8 cellular contexts compared by ENCODE assay signal in genomic region chr20:52150440-52151258, GRCh38. TPM values are rescaled to one million over a fixed set of nuclear protein-coding genes. Genes with fewer than 3 reads are reported as not detected.
DNase-seq lines count a peak whose midpoint lies in the region; ATAC-seq and TF ChIP-seq lines count a peak whose summit lies in the region.

No MANE protein-coding gene starts in this region.

- ATAC-seq in GM19452 (IDR thresholded peaks at IDR 0.05; ENCODE audit: unreplicated experiment), result no peak

- CTCF ChIA-PET in SK-N-SH (lab: Yijun Ruan, JAX), result interaction anchor here (0.6 to 1.8 kb wide), 17 partner anchors 10 to 1163 kb away, joined by 3 to 22 read pairs (median 4); no protein-coding TSS in a partner anchor

- H4K20me1 ChIP-seq in Loucy (ENCODE audit: insufficient read depth, low read length, poor library complexity, severe bottlenecking), result no peaks in the 10 kb centered on the region
- no peaks in the 10 kb centered on the region for H4K20me1 ChIP-seq in SK-N-SH (ENCODE audit: insufficient read depth)

- no peaks in the 10 kb centered on the region for H3K27me3 ChIP-seq in BE2C
- H3K27me3 ChIP-seq in Loucy (ENCODE audit: insufficient read depth, low read length, poor library complexity, severe bottlenecking), result no peaks in the 10 kb centered on the region
- no peaks in the 10 kb centered on the region for H3K27me3 ChIP-seq in SK-N-SH (ENCODE audit: insufficient read depth)
- no peaks in the 10 kb centered on the region for H3K27me3 ChIP-seq in neutrophil

- TF ChIP-seq RAD21 in SK-N-SH (IDR thresholded peaks at IDR 0.05; ENCODE audit: low read length), result peak; percentile 75

- H3F3A ChIP-seq in Loucy (ENCODE audit: low read depth) (no peaks in the 10 kb centered on the region), SK-N-SH (replicated peaks; ENCODE audit: insufficient read depth) (no peaks in the 10 kb centered on the region)

- H3K9me2 ChIP-seq in Loucy (replicated peaks; ENCODE audit: low read depth, low read length) (no peaks in the 10 kb centered on the region), SK-N-SH (no peaks in the 10 kb centered on the region)

- 48% methylated on average over 2 of the region's 2 CpGs for WGBS in SK-N-SH (ENCODE audit: low lambda C conversion rate)

- H3K4me3 ChIP-seq in BE2C (ENCODE audit: low read depth, low read length) (no peak overlapping the region), Loucy (ENCODE audit: low read length, poor library complexity, severe bottlenecking) (no peak overlapping the region), SK-N-SH (ENCODE audit: low read depth in 2 of 2, low read length in 1 of 2) (no peak overlapping the region), neutrophil (ENCODE audit: low read depth in 1 of 2, low read length in 1 of 2) (no peak overlapping the region)

- H3K9me3 ChIP-seq in BE2C, result no peaks in the 10 kb centered on the region
- H3K9me3 ChIP-seq in Loucy (ENCODE audit: insufficient read depth, low read depth, low read length), result no peaks in the 10 kb centered on the region
- H3K9me3 ChIP-seq in SK-N-SH, result no peaks in the 10 kb centered on the region
- H3K9me3 ChIP-seq in neutrophil, result no peaks in the 10 kb centered on the region

- H3K79me2 ChIP-seq in Loucy (ENCODE audit: insufficient read depth, low read length) (no peaks in the 10 kb centered on the region), SK-N-SH (ENCODE audit: insufficient read depth) (no peaks in the 10 kb centered on the region)

- POLR2A ChIA-PET in SK-N-SH (lab: Yijun Ruan, JAX), result interaction anchor here (0.5 kb wide), 1 partner anchor 42 kb away, joined by 3 read pairs; no protein-coding TSS in a partner anchor

- H3K9ac ChIP-seq in Loucy (ENCODE audit: low read depth, low read length, poor library complexity, severe bottlenecking), result no peak overlapping the region
- no peak overlapping the region for H3K9ac ChIP-seq in SK-N-SH

- TF ChIP-seq EP300 in SK-N-SH (IDR thresholded peaks at IDR 0.05; ENCODE audit: borderline replicate concordance in 1 of 2, low read depth in 1 of 2, low read length in 1 of 2), result no peak

- H3K4me1 ChIP-seq in BE2C (no peaks in the 10 kb centered on the region), Loucy (ENCODE audit: insufficient read depth, low read length, poor library complexity, severe bottlenecking) (no peaks in the 10 kb centered on the region), SK-N-SH (ENCODE audit: control insufficient read depth in 1 of 2, insufficient read depth in 2 of 2, low read depth in 1 of 2, low read length in 1 of 2) (no peaks in the 10 kb centered on the region), neutrophil (ENCODE audit: control insufficient read depth in 1 of 2, insufficient read depth in 1 of 2, low read depth in 1 of 2, low read length in 1 of 2) (no peaks in the 10 kb centered on the region)

- peak; percentile 93 for TF ChIP-seq CTCF in BE2C (IDR thresholded peaks at IDR 0.05; ENCODE audit: low read depth, low read length)
- TF ChIP-seq CTCF in GM12873 (IDR thresholded peaks at IDR 0.05; ENCODE audit: insufficient read depth, low read depth, low read length, missing control alignments), result peak; percentile 78
- peak; percentile 94 for TF ChIP-seq CTCF in Loucy (conservative IDR thresholded peaks at IDR 0.05; ENCODE audit: low read length)
- TF ChIP-seq CTCF in SK-N-SH (IDR thresholded peaks at IDR 0.05), result peak; percentile 85
- TF ChIP-seq CTCF in neutrophil (IDR thresholded peaks at IDR 0.05), result peak; percentile 34

- no peak overlapping the region for H3K4me2 ChIP-seq in Loucy (ENCODE audit: low read depth, low read length, poor library complexity, severe bottlenecking)
- H3K4me2 ChIP-seq in SK-N-SH, result no peak overlapping the region

- no peak overlapping the region for H2AFZ ChIP-seq in Loucy (ENCODE audit: low read length)
- H2AFZ ChIP-seq in SK-N-SH (ENCODE audit: low read depth), result no peak overlapping the region

- H3K36me3 ChIP-seq in BE2C (peaks cover 19% of the 10 kb centered on the region), Loucy (ENCODE audit: insufficient read depth, low read length) (peaks cover 34% of the 10 kb centered on the region; the same call in 1 of the 2 replicates), SK-N-SH (replicated peaks in 1 of 2; ENCODE audit: control insufficient read depth in 1 of 2, insufficient read depth in 2 of 2, low read length in 1 of 2) (peaks cover 13 to 24% of the 10 kb centered on the region in 2 experiments), neutrophil (peaks cover 10% of the 10 kb centered on the region)

- H3K27ac ChIP-seq in SK-N-SH (ENCODE audit: low read depth in 2 of 2, low read length in 1 of 2) (no peak overlapping the region), neutrophil (no peak overlapping the region)

- DNase-seq in BE2C (peak; percentile 40), SK-N-SH (peak; percentile 65), fibroblast of gingiva (ENCODE audit: low read depth) (peak; percentile 17), NCI-H128 (lab: John Stamatoyannopoulos, UW; ENCODE audit: unreplicated experiment) (no peak)

TF ChIP-seq in SK-N-SH, 30 proteins besides CTCF, POLR2A, EP300 and RAD21:
- no peak for TF ChIP-seq USF1 (IDR thresholded peaks at IDR 0.05; ENCODE audit: borderline replicate concordance, low read depth)
- peak; percentile 58; the same call in 1 of the 2 replicates for TF ChIP-seq SMC3 (IDR thresholded peaks at IDR 0.05; ENCODE audit: low read depth, low read length)
- TF ChIP-seq FOXM1 (IDR thresholded peaks at IDR 0.05; ENCODE audit: low read depth), result no peak
- TF ChIP-seq ELF1 (IDR thresholded peaks at IDR 0.05), result no peak
- TF ChIP-seq JUND (IDR thresholded peaks at IDR 0.05), result no peak
- no peak for TF ChIP-seq TEAD4 (IDR thresholded peaks at IDR 0.05; ENCODE audit: borderline replicate concordance, insufficient read depth)
- TF ChIP-seq POLR2AphosphoS5 (IDR thresholded peaks at IDR 0.05; ENCODE audit: low read depth, low read length), result no peak
- TF ChIP-seq MEF2A (IDR thresholded peaks at IDR 0.05; ENCODE audit: borderline replicate concordance, low read depth), result no peak

RNA-seq across cellular contexts. Expression of gene ZFP64, which starts 40.9 kb away (rescaled TPM):
- polyA plus RNA-seq in BE2C (2012; ENCODE audit: insufficient read depth, insufficient read length, low read depth), result 25.2 TPM
- 12.4 and 12.8 TPM in 2 replicates for polyA plus RNA-seq in SK-N-SH (2012; rRNA removed)
- polyA plus RNA-seq in SK-N-SH (2012; cell fraction: cytosol; rRNA removed), result 9.1 and 11.6 TPM in 2 replicates
- 11.3 and 11.7 TPM in 2 replicates for polyA plus RNA-seq in SK-N-SH (2012; cell fraction: nucleus; rRNA removed)

Comparison
In these comparisons a context has a peak if more than half of its experiments do, and no peak if none do; other contexts are left out.
1. CTCF ChIP-seq: peak in every context shown above with its lines; median percentile 94 in Loucy; 93 in BE2C; 85 in SK-N-SH; 78 in GM12873; 34 in neutrophil.